ENCODE assay signal across 20 cellular contexts in genomic region chr16:12530291-12530690, GRCh38.
"Had no signal": no experiment of that assay in that cellular context is flagged by ENCODE, and none has a peak within 500 bp of the region (broad histone marks: within the 10 kb centered on the region; RNA-seq: fewer than 3 reads in every experiment).

No MANE protein-coding gene starts in this region.

- DNase-seq: activated B cell treated with CpG ODN at 0.5 μM for 24 hours; activated CD4-positive, alpha-beta T cell treated with anti-CD3 and anti-CD28 coated beads for 4 hours; activated CD4-positive, alpha-beta T cell treated with anti-CD3 and anti-CD28 coated beads, Interleukin-2, amount 50 U/mL, for 48 hours; activated CD8-positive, alpha-beta memory T cell treated with anti-CD3 and anti-CD28 coated beads, Interleukin-2, amount 50 U/mL, for 48 hours; activated naive CD4-positive, alpha-beta T cell treated with anti-CD3 and anti-CD28 coated beads for 36 hours; activated naive CD8-positive, alpha-beta T cell treated with anti-CD3 and anti-CD28 coated beads, Interleukin-2, amount 10 ng/mL, durations not matched to agents 7 days and 5 days; activated T-cell treated with anti-CD3 and anti-CD28 coated beads, Interleukin-2, amount 50 U/mL, for 4 hours; brain microvascular endothelial cell; endodermal cell; esophagus squamous epithelium; foreskin melanocyte; heart right ventricle; naive thymus-derived CD4-positive, alpha-beta T cell; stimulated activated naive CD8-positive, alpha-beta T cell treated with anti-CD3 and anti-CD28 coated beads, Interleukin-15, Interleukin-2, amounts not matched to agents 100 U/mL and 50 U/mL, for 24 hours; testis; transverse colon; uterus had no signal

- H3K36me3 ChIP-seq: brain microvascular endothelial cell, heart right ventricle, neural progenitor cell, transverse colon, uterus had no signal

- ATAC-seq: activated T-cell treated with anti-CD3 and anti-CD28 coated beads, Interleukin-2, amount 50 U/mL, for 4 hours; heart right ventricle; naive thymus-derived CD4-positive, alpha-beta T cell; stimulated activated naive CD8-positive, alpha-beta T cell treated with anti-CD3 and anti-CD28 coated beads, Interleukin-15, Interleukin-2, amounts not matched to agents 100 U/mL and 50 U/mL, for 24 hours had no signal

- H3K4me3 ChIP-seq: esophagus squamous epithelium, heart right ventricle, neural progenitor cell, testis, transverse colon, uterus had no signal

- H3K4me3 Mint-ChIP-seq: activated B cell treated with CpG ODN at 0.5 μM for 24 hours; activated naive CD4-positive, alpha-beta T cell treated with anti-CD3 and anti-CD28 coated beads for 36 hours; activated naive CD8-positive, alpha-beta T cell treated with anti-CD3 and anti-CD28 coated beads, Interleukin-2, amount 10 ng/mL, durations not matched to agents 7 days and 5 days; activated T-cell treated with anti-CD3 and anti-CD28 coated beads, Interleukin-2, amount 50 U/mL, for 4 hours; endodermal cell; mesothelial cell of epicardium; neural progenitor cell; T-helper 2 cell treated with Interferon-gamma antibody and Interleukin-4, amounts not matched to agents 5 μg/mL and 100 μg/mL, for 36 hours had no signal

- H3K4me1 Mint-ChIP-seq: mesothelial cell of epicardium had no signal

- H3K36me3 Mint-ChIP-seq: activated naive CD8-positive, alpha-beta T cell treated with anti-CD3 and anti-CD28 coated beads, Interleukin-2, amount 10 ng/mL, durations not matched to agents 7 days and 5 days; mesothelial cell of epicardium; neural progenitor cell had no signal

- H3K9me3 Mint-ChIP-seq: activated B cell treated with CpG ODN at 0.5 μM for 24 hours; activated naive CD4-positive, alpha-beta T cell treated with anti-CD3 and anti-CD28 coated beads for 36 hours; activated naive CD8-positive, alpha-beta T cell treated with anti-CD3 and anti-CD28 coated beads, Interleukin-2, amount 10 ng/mL, durations not matched to agents 7 days and 5 days; activated T-cell treated with anti-CD3 and anti-CD28 coated beads, Interleukin-2, amount 50 U/mL, for 4 hours; endodermal cell; mesothelial cell of epicardium; neural progenitor cell; T-helper 2 cell treated with Interferon-gamma antibody and Interleukin-4, amounts not matched to agents 5 μg/mL and 100 μg/mL, for 36 hours had no signal

- H3K27ac Mint-ChIP-seq: activated B cell treated with CpG ODN at 0.5 μM for 24 hours; activated naive CD8-positive, alpha-beta T cell treated with anti-CD3 and anti-CD28 coated beads, Interleukin-2, amount 10 ng/mL, durations not matched to agents 7 days and 5 days; endodermal cell; mesothelial cell of epicardium; neural progenitor cell; T-helper 2 cell treated with Interferon-gamma antibody and Interleukin-4, amounts not matched to agents 5 μg/mL and 100 μg/mL, for 36 hours had no signal

- H3K27me3 Mint-ChIP-seq: activated B cell treated with CpG ODN at 0.5 μM for 24 hours; naive thymus-derived CD4-positive, alpha-beta T cell had no signal

- H3K9me3 ChIP-seq: esophagus squamous epithelium, heart right ventricle, testis, transverse colon, uterus had no signal

- H3K4me1 ChIP-seq: neural progenitor cell, testis, uterus had no signal
